21 cellular contexts compared by ENCODE assay signal in the genomic region with DNA sequence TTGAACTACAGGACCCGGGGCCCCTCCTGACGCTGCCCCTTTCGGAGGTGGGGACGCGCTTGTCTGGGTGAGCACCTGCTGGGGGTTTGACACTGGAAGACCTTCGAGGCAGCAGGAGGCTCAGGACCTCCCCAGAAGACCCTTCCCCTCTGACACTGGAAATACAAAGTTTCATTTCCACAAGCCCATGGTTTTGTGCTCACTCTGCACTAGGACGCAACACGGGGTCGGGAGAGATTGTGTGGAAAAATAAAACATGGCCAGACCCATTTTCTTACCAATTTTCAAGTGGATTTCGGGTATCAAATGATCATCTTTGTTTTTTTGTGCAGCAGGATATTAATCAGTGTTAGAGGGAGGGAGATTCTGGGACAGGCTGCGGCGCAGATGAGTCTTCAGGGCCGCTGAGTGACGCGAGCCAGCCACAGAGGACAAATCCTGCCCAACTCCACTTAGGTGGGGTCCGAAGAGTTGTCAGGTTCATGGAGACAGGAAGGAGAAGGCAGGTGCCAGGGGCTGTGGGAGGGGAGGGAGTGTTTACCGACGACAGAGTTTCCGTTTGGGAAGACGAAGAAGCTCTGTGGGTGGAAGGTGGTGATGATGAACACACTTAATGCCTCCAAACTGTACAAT.
"Had no signal": no experiment of that assay in that cellular context is flagged by ENCODE, and none has a peak within 500 bp of the region (broad histone marks: within the 10 kb centered on the region; RNA-seq: fewer than 3 reads in every experiment).

No MANE protein-coding gene starts in this region.

- DNase-seq: activated CD4-positive, alpha-beta T cell treated with anti-CD3 and anti-CD28 coated beads for 1 hour; activated CD4-positive, alpha-beta T cell treated with anti-CD3 and anti-CD28 coated beads, Interleukin-2, amount 50 U/mL, for 1 hour; activated naive CD4-positive, alpha-beta T cell; activated T-cell treated with anti-CD3 and anti-CD28 coated beads, Interleukin-2, amount 50 U/mL, for 1 hour; adrenal gland; cerebellar nuclear complex; cortex of kidney; kidney; mammary epithelial cell; midbrain; stimulated activated CD4-positive, alpha-beta T cell treated with anti-CD3 and anti-CD28 coated beads, Interleukin-12 subunit alpha, Interleukin-12 subunit beta, amount 100 ng/mL, for 4 hours; stimulated activated CD4-positive, alpha-beta T cell treated with anti-CD3 and anti-CD28 coated beads, Interleukin-4, amount 100 ng/mL, for 4 hours; substantia nigra; T-helper 1 cell; thyroid gland; WERI-Rb-1 had no signal

- H3K9me3 ChIP-seq: adrenal gland, breast epithelium, prostate gland, thyroid gland had no signal

- H3K4me3 Mint-ChIP-seq: activated naive CD8-positive, alpha-beta T cell; stimulated activated naive CD8-positive, alpha-beta T cell treated with anti-CD3 and anti-CD28 coated beads, Interleukin-15, Interleukin-2, amounts not matched to agents 100 ng/mL and 50 ng/mL, for 24 hours had no signal

- H3K4me1 ChIP-seq: adrenal gland, breast epithelium, thyroid gland had no signal

- H3K36me3 ChIP-seq: adrenal gland, breast epithelium, prostate gland, thyroid gland, WERI-Rb-1 had no signal

- H3K27ac ChIP-seq: breast epithelium, thyroid gland, WERI-Rb-1 had no signal

- H3K36me3 Mint-ChIP-seq: activated naive CD8-positive, alpha-beta T cell had no signal

- H3K4me3 ChIP-seq: adrenal gland, breast epithelium, prostate gland, thyroid gland had no signal

- H3K27me3 ChIP-seq: adrenal gland, breast epithelium, thyroid gland had no signal

- H3K27ac Mint-ChIP-seq: activated naive CD8-positive, alpha-beta T cell; activated T-helper 2 cell treated with anti-CD3 and anti-CD28 coated beads, Interferon-gamma antibody, Interleukin-2, Interleukin-4, amounts not matched to agents 10 μg/mL and 5 μg/mL and 100 μg/mL, durations not matched to agents 14 hours and 24 hours and 36 hours; stimulated activated naive CD8-positive, alpha-beta T cell treated with anti-CD3 and anti-CD28 coated beads, Interleukin-15, Interleukin-2, amounts not matched to agents 100 ng/mL and 50 ng/mL, for 24 hours had no signal
